Comparison of ENCODE assay signal across 16 cellular contexts in genomic region chr2:38446418-38446817, GRCh38.
A peak's percentile ranks its signal among the peaks of the same experiment; 100 is the strongest.
DNase-seq lines count a peak whose midpoint lies in the region; ATAC-seq, FAIRE-seq and TF ChIP-seq lines count a peak whose summit lies in the region.
"Had no signal": no experiment of that assay in that cellular context is flagged by ENCODE, and none has a peak within 500 bp of the region (broad histone marks: within the 10 kb centered on the region; RNA-seq: fewer than 3 reads in every experiment).

No MANE protein-coding gene starts in this region.

- H3K36me3 ChIP-seq in HCT116 (ENCODE audit: control insufficient read depth in 1 of 2, insufficient read depth in 2 of 2, low read length in 2 of 2) (no peaks in the 10 kb centered on the region), mesendoderm (ENCODE audit: control insufficient read depth, insufficient read depth, low read length) (no peaks in the 10 kb centered on the region)
- H3K36me3 ChIP-seq in CD4-positive, alpha-beta memory T cell (ENCODE audit: insufficient read depth, low read length), result no peaks in the 10 kb centered on the region
- H3K36me3 ChIP-seq: BE2C, lower lobe of right lung, SJSA1, vagina had no signal

- H3K4me3 ChIP-seq in A549, result no peak overlapping the region
- no peak overlapping the region for H3K4me3 ChIP-seq in HCT116 (replicated peaks in 1 of 2; ENCODE audit: low read depth in 1 of 2, low read length in 2 of 2)
- H3K4me3 ChIP-seq in mesendoderm (ENCODE audit: low read length), result no peak overlapping the region
- H3K4me3 ChIP-seq in CD4-positive, alpha-beta memory T cell (ENCODE audit: low read length in 2 of 2), result no peak overlapping the region
- H3K4me3 ChIP-seq: dorsolateral prefrontal cortex, lower lobe of right lung, SJSA1, vagina had no signal

- peak overlapping the region; percentile 3 for H3K18ac ChIP-seq in mesendoderm (ENCODE audit: low read length)

- H3K27ac ChIP-seq in A549, result no peak overlapping the region
- H3K27ac ChIP-seq in HCT116 (ENCODE audit: low read depth, low read length), result no peak overlapping the region
- no peak overlapping the region for H3K27ac ChIP-seq in mesendoderm (ENCODE audit: low read depth, low read length)
- no peak overlapping the region for H3K27ac ChIP-seq in CD4-positive, alpha-beta memory T cell (ENCODE audit: low read depth, low read length)
- H3K27ac ChIP-seq: lower lobe of right lung, SJSA1, vagina had no signal

- no peak overlapping the region for H3K4me3 Mint-ChIP-seq in chondrocyte (ENCODE audit: unreplicated experiment)
- H3K4me3 Mint-ChIP-seq in CD4-positive, alpha-beta memory T cell, result no peak overlapping the region
- H3K4me3 Mint-ChIP-seq: activated B cell treated with CpG ODN at 0.5 μM for 24 hours had no signal

- H3K4me1 ChIP-seq in A549 (no peaks in the 10 kb centered on the region), HCT116 (ENCODE audit: control insufficient read depth in 1 of 2, insufficient read depth in 2 of 2, low read length in 2 of 2) (peaks cover 18 to 28% of the 10 kb centered on the region in 2 experiments), mesendoderm (ENCODE audit: control insufficient read depth, low read depth, low read length) (peaks cover 21% of the 10 kb centered on the region)
- H3K4me1 ChIP-seq in CD4-positive, alpha-beta memory T cell (ENCODE audit: insufficient read depth, low read length), result no peaks in the 10 kb centered on the region
- H3K4me1 ChIP-seq: BE2C had no signal

- peaks cover 13% of the 10 kb centered on the region for H3K27me3 Mint-ChIP-seq in chondrocyte (ENCODE audit: low read depth)
- peaks cover 3 to 7% of the 10 kb centered on the region in 2 donors for H3K27me3 Mint-ChIP-seq in CD4-positive, alpha-beta memory T cell

- H3K9me3 ChIP-seq in A549, result no peaks in the 10 kb centered on the region
- no peaks in the 10 kb centered on the region for H3K9me3 ChIP-seq in HCT116 (ENCODE audit: control insufficient read depth in 1 of 2, insufficient read depth in 1 of 2, low read depth in 1 of 2, low read length in 2 of 2)
- H3K9me3 ChIP-seq in CD4-positive, alpha-beta memory T cell (ENCODE audit: control insufficient read depth in 1 of 2, low read length in 2 of 2), result no peaks in the 10 kb centered on the region
- H3K9me3 ChIP-seq: BE2C, lower lobe of right lung, SJSA1, vagina had no signal

- no peak overlapping the region for H2BK5ac ChIP-seq in mesendoderm (ENCODE audit: low read length)

- H3K27me3 ChIP-seq in HCT116 (ENCODE audit: insufficient read depth, low read length) (peaks cover 17% of the 10 kb centered on the region), mesendoderm (ENCODE audit: insufficient read depth, low read length, poor library complexity) (no peaks in the 10 kb centered on the region)
- H3K27me3 ChIP-seq in CD4-positive, alpha-beta memory T cell (ENCODE audit: insufficient read depth, low read length), result no peaks in the 10 kb centered on the region
- H3K27me3 ChIP-seq: vagina had no signal

- no peaks in the 10 kb centered on the region for H3K9me3 Mint-ChIP-seq in chondrocyte (ENCODE audit: low read depth)
- no peaks in the 10 kb centered on the region for H3K9me3 Mint-ChIP-seq in CD4-positive, alpha-beta memory T cell
- H3K9me3 Mint-ChIP-seq: activated B cell treated with CpG ODN at 0.5 μM for 24 hours had no signal

- BruUV-seq in HCT116 (replicated peaks; lab: Mats Ljungman, UMichigan), result no TSS peak

- POLR2A ChIA-PET in A549 (lab: Yijun Ruan, JAX), result no interaction called here
- POLR2A ChIA-PET in HCT116 (lab: Charles Lee), result interaction anchor here (0.5 kb wide), 1 partner anchor 124 kb away, joined by 3 read pairs; no protein-coding TSS in a partner anchor
- POLR2A ChIA-PET in CD4-positive, alpha-beta memory T cell (lab: Charles Lee; ENCODE audit: partially characterized antibody), result no interaction called here

- no peak overlapping the region for H3K4ac ChIP-seq in mesendoderm (ENCODE audit: low read depth, low read length)

- FAIRE-seq in A549 (lab: Jason Lieb, UNC), result no peak

- no peak overlapping the region for H2BK120ac ChIP-seq in mesendoderm (ENCODE audit: low read depth, low read length)

- H2BK15ac ChIP-seq in mesendoderm (replicated peaks; ENCODE audit: low read depth), result no peak overlapping the region

- H3K9me2 ChIP-seq in HCT116 (ENCODE audit: insufficient read depth), result no peaks in the 10 kb centered on the region

- H3K79me2 ChIP-seq in HCT116 (ENCODE audit: insufficient read depth, low read length) (no peaks in the 10 kb centered on the region), mesendoderm (ENCODE audit: control insufficient read depth, insufficient read depth, low read length) (no peaks in the 10 kb centered on the region)

- RAD21 ChIA-PET in HCT116 (lab: Charles Lee; ENCODE audit: low non-redundant PET in 1 of 2, low total read pairs in 2 of 2, uncharacterized antibody in 2 of 2, unreplicated experiment in 2 of 2), result no interaction called here

- CTCF ChIA-PET in A549 (lab: Yijun Ruan, JAX), result interaction anchor here (0.5 to 3.0 kb wide), 5 partner anchors 15 to 280 kb away, joined by 3 to 8 read pairs (median 4); no protein-coding TSS in a partner anchor
- CTCF ChIA-PET in HCT116 (lab: Charles Lee), result interaction anchor here (0.8 to 1.4 kb wide), 4 partner anchors 13 to 137 kb away, joined by 3 to 6 read pairs (median 4); no protein-coding TSS in a partner anchor
- CTCF ChIA-PET in CD4-positive, alpha-beta memory T cell (lab: Charles Lee; ENCODE audit: partially characterized antibody), result interaction anchor here (0.9 kb wide), 1 partner anchor 131 kb away, joined by 3 read pairs; no protein-coding TSS in a partner anchor

- DNase-seq in A549 (ENCODE audit: low read depth in 1 of 2, low spot score in 1 of 2) (no peak), HCT116 (ENCODE audit: low read depth, low spot score) (no peak), chondrocyte (ENCODE audit: low spot score) (no peak), mesendoderm (peak; percentile 35), NOMO-1 treated with DMSO at 0.1 percent for 48 hours (lab: John Stamatoyannopoulos, UW; ENCODE audit: unreplicated experiment) (no peak), occipital lobe (lab: John Stamatoyannopoulos, UW) (no peak)
- DNase-seq in CD4-positive, alpha-beta memory T cell, result no peak
- DNase-seq: activated B cell treated with CpG ODN at 0.5 μM for 24 hours, BE2C, dorsolateral prefrontal cortex, lower lobe of right lung, MV-4-11, NCI-H526 treated with DMSO at 0.1 percent for 48 hours had no signal

- H3K4me2 ChIP-seq in A549 (no peak overlapping the region), HCT116 (ENCODE audit: low read length) (no peak overlapping the region), mesendoderm (ENCODE audit: low read length) (no peak overlapping the region)

- H3K79me1 ChIP-seq in mesendoderm (ENCODE audit: low read length), result no peaks in the 10 kb centered on the region

- peak; percentile 54 to 70; a peak in 5 of 6 replicates for ATAC-seq in A549
- peak; percentile 34; the same call in 1 of the 2 replicates for ATAC-seq in HCT116
- ATAC-seq in GM19324 (IDR thresholded peaks at IDR 0.05; ENCODE audit: low FRiP score, unreplicated experiment), result no peak
- ATAC-seq: lower lobe of right lung had no signal

- no peak overlapping the region for H3K27ac Mint-ChIP-seq in chondrocyte (ENCODE audit: unreplicated experiment)
- no peak overlapping the region for H3K27ac Mint-ChIP-seq in CD4-positive, alpha-beta memory T cell
- H3K27ac Mint-ChIP-seq: activated B cell treated with CpG ODN at 0.5 μM for 24 hours had no signal

- H4K5ac ChIP-seq in mesendoderm (ENCODE audit: low read length), result no peak overlapping the region

- no peak overlapping the region for H2AFZ ChIP-seq in HCT116 (ENCODE audit: low read depth, low read length, poor library complexity, severe bottlenecking)

- TF ChIP-seq RAD21 in A549 (conservative IDR thresholded peaks at IDR 0.05 in 1 of 2, IDR thresholded peaks at IDR 0.05 in 1 of 2) (no peak), HCT116 (IDR thresholded peaks at IDR 0.05; ENCODE audit: low read depth) (peak; percentile 41)

- WGBS in A549 (ENCODE audit: missing lambda C conversion rate), result 46% methylated on average over 7 of the region's 7 CpGs
- no CpG with 5 or more reads among the region's 7 CpGs for WGBS in mesendoderm (ENCODE audit: extremely low coverage, insufficient coverage, low lambda C conversion rate)

- H4K8ac ChIP-seq in mesendoderm (ENCODE audit: low read depth, low read length), result no peak overlapping the region

- H3K56ac ChIP-seq in mesendoderm (ENCODE audit: low read length), result peak overlapping the region; percentile 26

- no peak overlapping the region for H3K23ac ChIP-seq in mesendoderm (ENCODE audit: low read length)

- TF ChIP-seq POLR2A in A549 (IDR thresholded peaks at IDR 0.05; ENCODE audit: low read length) (no peak), HCT116 (IDR thresholded peaks at IDR 0.05; ENCODE audit: borderline replicate concordance, extremely low read depth, insufficient read depth, insufficient read length) (no peak)

- peaks cover 25% of the 10 kb centered on the region for H3K4me1 Mint-ChIP-seq in chondrocyte (ENCODE audit: low read depth)
- no peaks in the 10 kb centered on the region for H3K4me1 Mint-ChIP-seq in CD4-positive, alpha-beta memory T cell
- H3K4me1 Mint-ChIP-seq: activated B cell treated with CpG ODN at 0.5 μM for 24 hours had no signal

- no peak for TF ChIP-seq EP300 in A549 (IDR thresholded peaks at IDR 0.05)

- no peak overlapping the region for H2AK5ac ChIP-seq in mesendoderm (ENCODE audit: low read length)

- intact Hi-C loops in HCT116 (cut with micrococcal nuclease), result no loop called here
- intact Hi-C loops in CD4-positive, alpha-beta memory T cell (cut with micrococcal nuclease), result no loop called here

- TF ChIP-seq CTCF in A549 (IDR thresholded peaks at IDR 0.05) (0 out of 3 replicates have a peak, but pooled peaks have one; percentile 8), HCT116 (IDR thresholded peaks at IDR 0.05 in 2 of 3, conservative IDR thresholded peaks at IDR 0.05 in 1 of 3; ENCODE audit: borderline replicate concordance in 1 of 3, insufficient read depth in 1 of 3, low read depth in 2 of 3, low read length in 2 of 3) (peak; percentile 19 to 34 (median 23); a peak in 2 of 6 replicates), chondrocyte (IDR thresholded peaks at IDR 0.05) (peak; percentile 49)

- no peaks in the 10 kb centered on the region for H3K36me3 Mint-ChIP-seq in chondrocyte (ENCODE audit: low read depth)
- no peaks in the 10 kb centered on the region for H3K36me3 Mint-ChIP-seq in CD4-positive, alpha-beta memory T cell

- H3K9ac ChIP-seq in HCT116 (ENCODE audit: low read length), result no peak overlapping the region
- H3K9ac ChIP-seq in mesendoderm (ENCODE audit: low read length), result no peak overlapping the region

- no peaks in the 10 kb centered on the region for H4K20me1 ChIP-seq in HCT116 (ENCODE audit: insufficient read depth)

TF ChIP-seq in A549, 52 proteins besides CTCF, POLR2A, EP300 and RAD21:
- TF ChIP-seq JUNB (IDR thresholded peaks at IDR 0.05) (no peak), SMC3 (IDR thresholded peaks at IDR 0.05) (0 out of 3 replicates have a peak, but pooled peaks have one; percentile 6)

TF ChIP-seq in HCT116, 20 proteins besides CTCF, POLR2A, EP300 and RAD21 (continues in another document):
- TF ChIP-seq TCF7L2 (IDR thresholded peaks at IDR 0.05; ENCODE audit: borderline replicate concordance, extremely low read depth, insufficient read depth, insufficient read length), result no peak

Comparison
In these comparisons a context has a peak if more than half of its experiments do, and no peak if none do; other contexts are left out.
1. Of the 6 proteins assayed by ChIP-seq in both A549 and HCT116: peak only in A549: none; only in HCT116: RAD21; in both: CTCF; in neither: 4.